ENCODE assay signal across 8 cellular contexts in the genomic region with DNA sequence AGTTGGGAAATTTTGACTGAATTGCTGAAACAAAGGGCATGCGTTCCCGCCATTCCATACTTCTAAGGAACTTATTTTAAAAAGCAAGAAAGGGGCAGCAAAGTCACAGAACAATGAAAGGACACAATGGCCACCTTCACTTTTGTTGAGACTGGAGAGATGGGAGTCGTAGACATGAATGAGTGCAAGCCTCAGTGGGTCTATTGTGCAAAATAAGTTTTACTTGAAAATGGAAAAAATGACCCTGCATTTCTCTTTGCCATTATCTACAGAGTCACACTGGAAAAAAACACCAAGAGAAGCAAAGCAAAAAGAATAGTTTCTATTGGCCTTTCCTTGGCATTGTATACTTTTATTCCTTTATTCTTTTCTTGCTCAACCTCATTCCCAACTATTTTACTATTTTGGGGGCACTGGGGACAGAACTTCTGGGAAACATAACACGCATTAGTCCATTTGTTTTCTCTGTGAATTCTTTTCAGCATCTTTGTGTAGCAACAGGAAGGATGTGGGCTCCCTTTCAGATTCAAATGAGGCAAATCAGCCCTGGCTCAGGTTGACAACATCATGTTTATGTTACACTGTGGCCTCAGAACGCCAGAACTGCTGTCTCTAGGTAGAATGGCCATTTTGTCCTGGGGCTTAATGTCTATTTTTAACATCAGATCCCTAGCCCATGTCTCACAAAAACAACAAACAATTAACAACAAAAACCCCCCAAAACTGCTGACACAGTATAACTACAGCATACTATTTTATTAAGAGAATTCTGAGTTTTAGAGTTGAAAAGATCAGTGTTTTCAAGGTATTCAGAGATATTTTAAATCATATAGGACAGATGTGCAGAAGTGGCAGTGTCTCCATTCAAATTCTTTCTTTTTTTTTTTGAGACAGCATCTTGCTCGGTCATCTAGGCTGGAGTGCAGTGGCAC.
DNase-seq lines count a peak whose midpoint lies in the region; ATAC-seq and TF ChIP-seq lines count a peak whose summit lies in the region.

No MANE protein-coding gene starts in this region.

- no peak overlapping the region for H3K9ac ChIP-seq in Loucy (ENCODE audit: low read depth, low read length, poor library complexity, severe bottlenecking)

- no peaks in the 10 kb centered on the region for H4K20me1 ChIP-seq in Loucy (ENCODE audit: insufficient read depth, low read length, poor library complexity, severe bottlenecking)

- DNase-seq in CD8-positive, alpha-beta memory T cell: peak; percentile 44 to 82 (median 81)
- DNase-seq in choroid plexus epithelial cell (ENCODE audit: low read depth) (peak; percentile 84), DMS 273 (lab: John Stamatoyannopoulos, UW; ENCODE audit: unreplicated experiment) (no peak), NCI-H748 treated with DMSO at 0.1 percent for 48 hours (lab: John Stamatoyannopoulos, UW) (no peak), GM03348 (ENCODE audit: low spot score) (no peak)

- peak overlapping the region; percentile 68 for H3K27ac ChIP-seq in CD8-positive, alpha-beta memory T cell (ENCODE audit: low read depth, low read length)
- H3K27ac ChIP-seq in skin epidermis: peak overlapping the region in 13 of 21 experiments; percentile 20 to 94 (median 44)

- H3K4me3 Mint-ChIP-seq in CD8-positive, alpha-beta memory T cell: peak overlapping the region; percentile 57 to 81 (median 76)

- H3K4me3 ChIP-seq in CD8-positive, alpha-beta memory T cell (ENCODE audit: low read length): peak overlapping the region; percentile 31
- H3K4me3 ChIP-seq in Loucy (ENCODE audit: low read length, poor library complexity, severe bottlenecking) (peak overlapping the region; percentile 15), choroid plexus epithelial cell (ENCODE audit: low read depth, low read length) (no peak overlapping the region), skin epidermis (no peak overlapping the region)

- peak overlapping the region; percentile 97 to 100 (median 100) for H3K27ac Mint-ChIP-seq in CD8-positive, alpha-beta memory T cell

- H3K27me3 Mint-ChIP-seq in CD8-positive, alpha-beta memory T cell: no peaks in the 10 kb centered on the region

- TF ChIP-seq CTCF in Loucy (conservative IDR thresholded peaks at IDR 0.05; ENCODE audit: low read length): no peak
- no peak for TF ChIP-seq CTCF in choroid plexus epithelial cell (conservative IDR thresholded peaks at IDR 0.05; ENCODE audit: low read depth, low read length)

- H3F3A ChIP-seq in Loucy (ENCODE audit: low read depth): 0 out of 2 replicates have a peak, but pooled peaks cover 2% of the 10 kb centered on the region

- H3K9me2 ChIP-seq in Loucy (replicated peaks; ENCODE audit: low read depth, low read length): no peaks in the 10 kb centered on the region

- peaks cover 14% of the 10 kb centered on the region for H3K36me3 ChIP-seq in CD8-positive, alpha-beta memory T cell (ENCODE audit: insufficient read depth, low read length)
- H3K36me3 ChIP-seq in Loucy (ENCODE audit: insufficient read depth, low read length): peaks cover 12% of the 10 kb centered on the region; the same call in 1 of the 2 replicates

- H3K9me3 Mint-ChIP-seq in CD8-positive, alpha-beta memory T cell: no peaks in the 10 kb centered on the region

- no peak overlapping the region for H2AFZ ChIP-seq in Loucy (ENCODE audit: low read length)

- peak overlapping the region; percentile 52 for H3K4me2 ChIP-seq in Loucy (ENCODE audit: low read depth, low read length, poor library complexity, severe bottlenecking)

- H3K4me1 Mint-ChIP-seq in CD8-positive, alpha-beta memory T cell: peaks cover 94 to 100% (median 99%) of the 10 kb centered on the region in 3 donors

- H3K79me2 ChIP-seq in Loucy (ENCODE audit: insufficient read depth, low read length): peaks cover 64% of the 10 kb centered on the region

- CTCF ChIA-PET in CD8-positive, alpha-beta memory T cell (lab: Charles Lee): interaction anchor here (1.6 to 3.0 kb wide), 3 partner anchors 12 to 93 kb away, joined by 3 to 19 read pairs (median 17); no protein-coding TSS in a partner anchor

- no peaks in the 10 kb centered on the region for H3K9me3 ChIP-seq in CD8-positive, alpha-beta memory T cell (ENCODE audit: low read length)
- no peaks in the 10 kb centered on the region for H3K9me3 ChIP-seq in Loucy (ENCODE audit: insufficient read depth, low read depth, low read length)

- H3K36me3 Mint-ChIP-seq in CD8-positive, alpha-beta memory T cell: peaks cover 26 to 92% (median 40%) of the 10 kb centered on the region in 3 donors

- H3K27me3 ChIP-seq in CD8-positive, alpha-beta memory T cell (ENCODE audit: insufficient read depth, low read length, poor library complexity, severe bottlenecking): no peaks in the 10 kb centered on the region
- no peaks in the 10 kb centered on the region for H3K27me3 ChIP-seq in Loucy (ENCODE audit: insufficient read depth, low read length, poor library complexity, severe bottlenecking)

- H3K4me1 ChIP-seq in CD8-positive, alpha-beta memory T cell (ENCODE audit: insufficient read depth, low read length): peaks cover 98% of the 10 kb centered on the region
- peaks cover 46% of the 10 kb centered on the region for H3K4me1 ChIP-seq in Loucy (ENCODE audit: insufficient read depth, low read length, poor library complexity, severe bottlenecking)

- POLR2A ChIA-PET in CD8-positive, alpha-beta memory T cell (lab: Charles Lee): interaction anchor here (0.5 to 2.7 kb wide), 2 partner anchors 9 to 12 kb away, joined by 3 to 23 read pairs; no protein-coding TSS in a partner anchor

- ATAC-seq in GM21529 (IDR thresholded peaks at IDR 0.05; ENCODE audit: unreplicated experiment): peak; percentile 88

Comparison
In these comparisons a context has a peak if more than half of its experiments do, and no peak if none do; other contexts are left out.
1. DNase-seq: peak in CD8-positive, alpha-beta memory T cell (5 of 5) and choroid plexus epithelial cell (single experiment); none in DMS 273 (single experiment), NCI-H748 treated with DMSO at 0.1 percent for 48 hours (single experiment) and GM03348 (single experiment).
2. H3K4me3 ChIP-seq: peak in CD8-positive, alpha-beta memory T cell (single experiment) and Loucy (single experiment); none in choroid plexus epithelial cell (single experiment) and skin epidermis (0 of 7).